8 cellular contexts compared by ENCODE assay signal in genomic region chr16:84700518-84701277, GRCh38. TPM values are rescaled to one million over a fixed set of nuclear protein-coding genes. Genes with fewer than 3 reads are reported as not detected.
DNase-seq lines count a peak whose midpoint lies in the region; ATAC-seq, FAIRE-seq and TF ChIP-seq lines count a peak whose summit lies in the region.

No MANE protein-coding gene starts in this region.

- no peak overlapping the region for H4K91ac ChIP-seq in H1 (replicated peaks; ENCODE audit: insufficient read length, low read length)

- H3K27me3 ChIP-seq in HL-60 (ENCODE audit: insufficient read depth, poor library complexity, severe bottlenecking) (no peaks in the 10 kb centered on the region), H1 (replicated peaks in 1 of 4; ENCODE audit: control insufficient read depth in 3 of 4, extremely low read depth in 1 of 4, insufficient read depth in 3 of 4, low read length in 3 of 4) (no peaks in the 10 kb centered on the region), muscle layer of colon (ENCODE audit: control insufficient read depth in 1 of 2, insufficient read depth in 2 of 2, low read length in 2 of 2) (no peaks in the 10 kb centered on the region), stomach smooth muscle (ENCODE audit: control insufficient read depth in 1 of 2, insufficient read depth in 2 of 2, low read length in 2 of 2) (no peaks in the 10 kb centered on the region)

- intact Hi-C loops in Calu3 (cut with micrococcal nuclease; ENCODE audit: unreplicated experiment): no loop called here
- intact Hi-C loops in activated CD4-positive, alpha-beta T cell treated with anti-CD3 and anti-CD28 coated beads for 36 hours (cut with DNase I, micrococcal nuclease): loop anchor here (1.0 to 5.0 kb wide), 6 partner anchors 24 to 327 kb away; partner anchors contain the start of gene KIAA0513 (in 1 of the 2)

- H4K20me1 ChIP-seq in H1 (replicated peaks in 1 of 2; ENCODE audit: control insufficient read depth in 1 of 2, insufficient read depth in 2 of 2, low read length in 2 of 2): peaks cover 23 to 24% of the 10 kb centered on the region in 2 experiments

- 6% methylated on average over 19 of the region's 20 CpGs; no CpG with 5 or more reads in 1 of the 2 experiments for WGBS in H1 (ENCODE audit: extremely low coverage in 1 of 2, insufficient coverage in 1 of 2, insufficient read length in 1 of 2, insufficient replicate concordance in 2 of 2, low coverage in 1 of 2, low lambda C conversion rate in 2 of 2, missing lambda C conversion rate in 1 of 2), 2 experiments

- peak overlapping the region; percentile 72 for H3K27ac Mint-ChIP-seq in Calu3 (ENCODE audit: unreplicated experiment)
- peak overlapping the region; percentile 97 for H3K27ac Mint-ChIP-seq in activated CD4-positive, alpha-beta T cell treated with anti-CD3 and anti-CD28 coated beads for 36 hours

- no peak overlapping the region for H3K23ac ChIP-seq in H1 (ENCODE audit: insufficient read length)

- H3K4me1 ChIP-seq in H1 (replicated peaks in 1 of 4; ENCODE audit: control insufficient read depth in 3 of 4, insufficient read depth in 4 of 4, low read length in 3 of 4) (peaks cover 0 to 9% (median 7%) of the 10 kb centered on the region in 4 experiments; a peak in 5 of 7 replicates), muscle layer of colon (ENCODE audit: insufficient read depth, low read length) (peaks cover 10% of the 10 kb centered on the region), stomach smooth muscle (ENCODE audit: control insufficient read depth, insufficient read depth, low read length) (peaks cover 12% of the 10 kb centered on the region)

- no peak overlapping the region for H3K14ac ChIP-seq in H1 (ENCODE audit: insufficient read length)

- peak overlapping the region; percentile 70 to 85 for H3K4me2 ChIP-seq in H1 (ENCODE audit: insufficient read depth in 1 of 2, low read depth in 2 of 2, low read length in 2 of 2)

- FAIRE-seq in H1 (lab: Jason Lieb, UNC): no peak

- no peaks in the 10 kb centered on the region; the same call in 1 of the 2 replicates for H3K79me1 ChIP-seq in H1 (ENCODE audit: low read depth, low read length)

- H3K4me1 Mint-ChIP-seq in Calu3 (ENCODE audit: low read depth, unreplicated experiment): peaks cover 29% of the 10 kb centered on the region
- H3K4me1 Mint-ChIP-seq in activated CD4-positive, alpha-beta T cell treated with anti-CD3 and anti-CD28 coated beads for 36 hours: peaks cover 45% of the 10 kb centered on the region

- no peak for TF ChIP-seq POLR2A in H1 (IDR thresholded peaks at IDR 0.05; ENCODE audit: control extremely low read depth in 1 of 2, low read depth in 2 of 2, low read length in 2 of 2)

- H3K4ac ChIP-seq in H1 (replicated peaks; ENCODE audit: insufficient read length, low read depth, low read length): no peak overlapping the region

- POLR2A ChIA-PET in activated CD4-positive, alpha-beta T cell treated with anti-CD3 and anti-CD28 coated beads for 36 hours (lab: Charles Lee): interaction anchor here (0.7 to 1.0 kb wide), 3 partner anchors 10 to 103 kb away, joined by 3 to 5 read pairs (median 4); no protein-coding TSS in a partner anchor
- POLR2A ChIA-PET in H1 (lab: Charles Lee; ENCODE audit: partially characterized antibody): interaction anchor here (0.9 to 2.3 kb wide), 17 partner anchors 8 to 90 kb away, joined by 3 to 32 read pairs (median 4); no protein-coding TSS in a partner anchor

- peak overlapping the region; percentile 76 to 99 (median 90) for H3K9ac ChIP-seq in H1 (replicated peaks in 1 of 4; ENCODE audit: extremely low read depth in 1 of 4, low read depth in 3 of 4, low read length in 3 of 4)
- H3K9ac ChIP-seq in muscle layer of colon (ENCODE audit: low read length): peak overlapping the region; percentile 17
- H3K9ac ChIP-seq in stomach smooth muscle (ENCODE audit: low read length in 2 of 2): peak overlapping the region; percentile 66 to 75

- H2BK20ac ChIP-seq in H1 (ENCODE audit: low read length): no peak overlapping the region

- H3K18ac ChIP-seq in H1 (ENCODE audit: extremely low read depth, low read length): no peak overlapping the region

- no TSS peak for BruUV-seq in Calu3 (replicated peaks; lab: Mats Ljungman, UMichigan)

- no peak overlapping the region for H2AFZ ChIP-seq in H1 (ENCODE audit: low read length)

- peak; percentile 52 for ATAC-seq in activated CD4-positive, alpha-beta T cell treated with anti-CD3 and anti-CD28 coated beads for 36 hours

- H2BK12ac ChIP-seq in H1 (ENCODE audit: low read depth, low read length): no peak overlapping the region; the same call in 1 of the 2 replicates

- CTCF ChIA-PET in Calu3 (lab: Charles Lee) (interaction anchor here (0.5 to 1.9 kb wide), 4 partner anchors 25 to 47 kb away, joined by 3 to 9 read pairs (median 5); no protein-coding TSS in a partner anchor), H1 (lab: Charles Lee; ENCODE audit: partially characterized antibody) (interaction anchor here (1.0 to 2.0 kb wide), 8 partner anchors 14 to 190 kb away, joined by 3 to 10 read pairs (median 4); no protein-coding TSS in a partner anchor)
- CTCF ChIA-PET in activated CD4-positive, alpha-beta T cell treated with anti-CD3 and anti-CD28 coated beads for 36 hours (lab: Charles Lee): interaction anchor here (0.6 to 2.0 kb wide), 16 partner anchors 12 to 210 kb away, joined by 3 to 25 read pairs (median 3); no protein-coding TSS in a partner anchor

- TF ChIP-seq RAD21 in H1 (IDR thresholded peaks at IDR 0.05 in 1 of 2, conservative IDR thresholded peaks at IDR 0.05 in 1 of 2; ENCODE audit: low read depth in 2 of 2, low read length in 2 of 2): no peak

- H2BK15ac ChIP-seq in H1 (ENCODE audit: low read length): no peak overlapping the region

- no peak overlapping the region for H2BK5ac ChIP-seq in H1 (ENCODE audit: low read depth, low read length)

- peaks cover 42 to 58% of the 10 kb centered on the region in 2 experiments for H3K79me2 ChIP-seq in H1 (ENCODE audit: control insufficient read depth in 1 of 2, insufficient read depth in 2 of 2, low read length in 2 of 2)

- H4K5ac ChIP-seq in H1 (ENCODE audit: insufficient read length, low read depth, low read length): peak overlapping the region; percentile 10

- DNase-seq in Calu3 (no peak), GM20000 (ENCODE audit: low spot score) (peak; percentile 46), HL-60 (ENCODE audit: low read depth in 1 of 2, low spot score in 1 of 2) (no peak), H1 (ENCODE audit: low read depth in 1 of 2, low spot score in 2 of 2) (no peak), NCI-H345 treated with DMSO at 0.1 percent for 48 hours (lab: John Stamatoyannopoulos, UW; ENCODE audit: unreplicated experiment) (no peak)
- DNase-seq in activated CD4-positive, alpha-beta T cell treated with anti-CD3 and anti-CD28 coated beads for 36 hours: peak; percentile 62

- H3K56ac ChIP-seq in H1 (replicated peaks; ENCODE audit: insufficient read length, low read depth, low read length): no peak overlapping the region

- TF ChIP-seq EP300 in H1 (IDR thresholded peaks at IDR 0.05; ENCODE audit: borderline replicate concordance in 1 of 2, low read depth in 2 of 2, low read length in 2 of 2): no peak

- H2AK5ac ChIP-seq in H1 (ENCODE audit: low read depth, low read length): no peak overlapping the region

- H3K9me3 ChIP-seq in H1 (ENCODE audit: insufficient read depth in 2 of 2, low read depth in 1 of 2, low read length in 1 of 2): no peaks in the 10 kb centered on the region
- no peaks in the 10 kb centered on the region for H3K9me3 ChIP-seq in muscle layer of colon (ENCODE audit: low read length)
- H3K9me3 ChIP-seq in stomach smooth muscle (ENCODE audit: control insufficient read depth in 2 of 2, low read length in 2 of 2): no peaks in the 10 kb centered on the region

- peak overlapping the region; percentile 94 for H3K4me3 ChIP-seq in HL-60 (replicated peaks; ENCODE audit: insufficient read depth, low read length)
- peak overlapping the region; percentile 84 to 99 (median 88) for H3K4me3 ChIP-seq in H1 (ENCODE audit: extremely low read depth in 1 of 4, insufficient read depth in 2 of 4, low read depth in 3 of 4, low read length in 4 of 4)
- peak overlapping the region; percentile 58 to 60 for H3K4me3 ChIP-seq in muscle layer of colon (ENCODE audit: low read depth in 1 of 2, low read length in 2 of 2)
- H3K4me3 ChIP-seq in stomach smooth muscle (ENCODE audit: low read length in 2 of 2): peak overlapping the region; percentile 77 to 86

- no peak for TF ChIP-seq CTCF in Calu3 (IDR thresholded peaks at IDR 0.05; ENCODE audit: unreplicated experiment)
- no peak for TF ChIP-seq CTCF in GM20000 (IDR thresholded peaks at IDR 0.05; ENCODE audit: extremely low read depth, missing control alignments)
- TF ChIP-seq CTCF in HL-60 (IDR thresholded peaks at IDR 0.05; ENCODE audit: insufficient read depth, low read length): no peak
- TF ChIP-seq CTCF in H1 (IDR thresholded peaks at IDR 0.05; ENCODE audit: control extremely low read depth in 1 of 3, insufficient read depth in 1 of 3, low read depth in 1 of 3, low read length in 3 of 3): no peak

- H3K27ac ChIP-seq in HL-60 (replicated peaks) (peak overlapping the region; percentile 67), H1 (ENCODE audit: low read depth, low read length) (peak overlapping the region; percentile 92; the same call in 1 of the 2 replicates), muscle layer of colon (ENCODE audit: low read depth, low read length) (peak overlapping the region; percentile 81), stomach smooth muscle (ENCODE audit: low read length) (no peak overlapping the region)

- H3K23me2 ChIP-seq in H1 (ENCODE audit: low read depth, low read length): peaks cover 7% of the 10 kb centered on the region

- H3K4me3 Mint-ChIP-seq in Calu3 (ENCODE audit: low read depth, unreplicated experiment): peak overlapping the region; percentile 80
- H3K4me3 Mint-ChIP-seq in activated CD4-positive, alpha-beta T cell treated with anti-CD3 and anti-CD28 coated beads for 36 hours: peak overlapping the region; percentile 89

- H2BK120ac ChIP-seq in H1 (replicated peaks; ENCODE audit: low read depth, low read length): no peak overlapping the region

- no peaks in the 10 kb centered on the region for H3K9me3 Mint-ChIP-seq in Calu3 (ENCODE audit: low read depth, unreplicated experiment)
- H3K9me3 Mint-ChIP-seq in activated CD4-positive, alpha-beta T cell treated with anti-CD3 and anti-CD28 coated beads for 36 hours (ENCODE audit: low read depth): no peaks in the 10 kb centered on the region

- peak overlapping the region; percentile 94; the same call in 1 of the 2 replicates for H4K8ac ChIP-seq in H1 (ENCODE audit: extremely low read depth, insufficient read depth, low read length)

- H3K36me3 Mint-ChIP-seq in Calu3 (ENCODE audit: insufficient read depth, unreplicated experiment): peaks cover 37% of the 10 kb centered on the region
- H3K36me3 Mint-ChIP-seq in activated CD4-positive, alpha-beta T cell treated with anti-CD3 and anti-CD28 coated beads for 36 hours (ENCODE audit: low read depth): peaks cover 11% of the 10 kb centered on the region

- H3K27me3 Mint-ChIP-seq in Calu3 (ENCODE audit: unreplicated experiment): no peaks in the 10 kb centered on the region
- no peaks in the 10 kb centered on the region for H3K27me3 Mint-ChIP-seq in activated CD4-positive, alpha-beta T cell treated with anti-CD3 and anti-CD28 coated beads for 36 hours

- H3K36me3 ChIP-seq in H1 (ENCODE audit: control insufficient read depth in 2 of 4, insufficient read depth in 4 of 4, low read length in 3 of 4) (no peaks in the 10 kb centered on the region), muscle layer of colon (ENCODE audit: insufficient read depth, low read length) (no peaks in the 10 kb centered on the region), stomach smooth muscle (ENCODE audit: control insufficient read depth in 2 of 2, insufficient read depth in 2 of 2, low read length in 2 of 2) (no peaks in the 10 kb centered on the region)

RNA-seq across cellular contexts. Expression of gene USP10, which starts 0.9 kb away (rescaled TPM):
- 141 and 152 TPM in 2 replicates for total RNA-seq in Calu3 (2022)
- total RNA-seq in activated CD4-positive, alpha-beta T cell treated with anti-CD3 and anti-CD28 coated beads for 36 hours: 100 to 1,000 TPM; 117 to 133 TPM
- 186 and 195 TPM in 2 replicates for total RNA-seq in H1 (2021; fragmentation: NEBNext Ultra II Directional; extraction: Animal tissue kit (Norgen Biotek cat#: 25700))
- polyA plus RNA-seq in H1 (2011; rRNA removed): 171 and 224 TPM in 2 replicates
- polyA plus RNA-seq in H1 (2011; cell fraction: cytosol; rRNA removed): 133 TPM
- 270 TPM for polyA plus RNA-seq in H1 (2011; cell fraction: nucleus; rRNA removed)
- polyA plus RNA-seq in H1 (2012, experiment 1 of 2): 144 to 168 TPM (median 154 TPM) in 4 replicates
- polyA plus RNA-seq in H1 (2012, experiment 2 of 2): 26.5 TPM
- 104 TPM for polyA plus RNA-seq in H1 (2013, experiment 1 of 2)
- 99.0 TPM for polyA plus RNA-seq in H1 (2013, experiment 2 of 2)
- polyA minus RNA-seq in H1 (2011; rRNA and poly(A)+ RNA removed): 417 and 489 TPM in 2 replicates
- 122 TPM for polyA minus RNA-seq in H1 (2011; cell fraction: cytosol; rRNA and poly(A)+ RNA removed)
- polyA minus RNA-seq in H1 (2011; cell fraction: nucleus; rRNA and poly(A)+ RNA removed): 124 TPM

RNA-seq across cellular contexts. Expression of gene KLHL36, which starts 52.4 kb away (rescaled TPM):
- total RNA-seq in Calu3 (2022): 90.4 and 93.6 TPM in 2 replicates
- 10 to 100 TPM; 31.1 to 43.2 TPM for total RNA-seq in activated CD4-positive, alpha-beta T cell treated with anti-CD3 and anti-CD28 coated beads for 36 hours
- total RNA-seq in H1 (2021; fragmentation: NEBNext Ultra II Directional; extraction: Animal tissue kit (Norgen Biotek cat#: 25700)): 33.6 and 35.3 TPM in 2 replicates
- polyA plus RNA-seq in H1 (2011; rRNA removed): 22.9 and 33.7 TPM in 2 replicates
- polyA plus RNA-seq in H1 (2011; cell fraction: cytosol; rRNA removed): 25.1 TPM
- 34.8 TPM for polyA plus RNA-seq in H1 (2011; cell fraction: nucleus; rRNA removed)
- 16.3 to 22.6 TPM (median 21.6 TPM) in 4 replicates for polyA plus RNA-seq in H1 (2012, experiment 1 of 2)
- 13.3 TPM for polyA plus RNA-seq in H1 (2012, experiment 2 of 2)
- 14.7 TPM for polyA plus RNA-seq in H1 (2013, experiment 1 of 2)
- 14.9 TPM for polyA plus RNA-seq in H1 (2013, experiment 2 of 2)
- 48.3 and 51.7 TPM in 2 replicates for polyA minus RNA-seq in H1 (2011; rRNA and poly(A)+ RNA removed)
- polyA minus RNA-seq in H1 (2011; cell fraction: cytosol; rRNA and poly(A)+ RNA removed): 40.4 TPM
- 30.4 TPM for polyA minus RNA-seq in H1 (2011; cell fraction: nucleus; rRNA and poly(A)+ RNA removed)

Comparison
In these comparisons a context has a peak if more than half of its experiments do, and no peak if none do; other contexts are left out.
1. DNase-seq: peak in GM20000 (single experiment) and activated CD4-positive, alpha-beta T cell treated with anti-CD3 and anti-CD28 coated beads for 36 hours (single experiment); none in Calu3 (single experiment), HL-60 (0 of 2), H1 (0 of 2) and NCI-H345 treated with DMSO at 0.1 percent for 48 hours (single experiment).
2. H3K9ac ChIP-seq: peak in every context shown above with its lines; median percentile 90 in H1; 70 in stomach smooth muscle; 17 in muscle layer of colon.
3. Peak in every context shown above with its lines, with median percentiles within 50 percentile points of each other: H3K4me3 ChIP-seq.